In the genomic region with DNA sequence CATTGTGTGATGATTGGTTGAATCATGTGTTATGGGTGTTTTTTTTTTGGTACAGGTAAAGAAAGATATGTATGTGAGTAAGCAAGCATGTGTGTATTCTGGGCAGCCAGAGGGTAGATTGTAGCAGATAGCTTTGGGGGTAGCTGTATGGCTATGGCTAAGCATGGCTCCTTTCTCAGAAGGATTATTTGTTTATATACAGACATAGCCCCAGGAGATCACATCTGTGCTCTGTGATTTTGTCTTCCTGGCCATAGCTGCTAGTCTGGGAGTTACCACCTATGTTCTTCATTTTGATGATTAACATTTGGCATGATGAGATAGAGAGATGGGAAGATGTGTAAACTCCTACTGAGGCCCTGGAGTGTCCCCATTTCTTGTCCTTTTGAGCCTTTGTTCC, we compare ENCODE assay signal across 15 cellular contexts. TPM values are rescaled to one million over a fixed set of nuclear protein-coding genes. Genes with fewer than 3 reads are reported as not detected.
A peak's percentile ranks its signal among the peaks of the same experiment; 100 is the strongest.
DNase-seq lines count a peak whose midpoint lies in the region; ATAC-seq and TF ChIP-seq lines count a peak whose summit lies in the region.
"Had no signal": no experiment of that assay in that cellular context is flagged by ENCODE, and none has a peak within 500 bp of the region (broad histone marks: within the 10 kb centered on the region; RNA-seq: fewer than 3 reads in every experiment).

No MANE protein-coding gene starts in this region.

- H3K9me3 ChIP-seq in heart right ventricle (no peaks in the 10 kb centered on the region), PC-9 (ENCODE audit: insufficient read depth, low read depth) (no peaks in the 10 kb centered on the region)
- H3K9me3 ChIP-seq: A549, BE2C, Caco-2 had no signal

- CTCF ChIA-PET in PC-9 (lab: Charles Lee) = no interaction called here

- no peak overlapping the region for H3K4me3 ChIP-seq in heart right ventricle
- H3K4me3 ChIP-seq in PC-9 = no peak overlapping the region
- H3K4me3 ChIP-seq: A549 had no signal

- no peak overlapping the region for H3K4me2 ChIP-seq in PC-9
- H3K4me2 ChIP-seq: A549 had no signal

- H3K27me3 ChIP-seq in heart right ventricle = no peaks in the 10 kb centered on the region
- H3K27me3 ChIP-seq in foreskin keratinocyte = no peaks in the 10 kb centered on the region
- H3K27me3 ChIP-seq in PC-9 (ENCODE audit: insufficient read depth, low read depth) = no peaks in the 10 kb centered on the region
- H3K27me3 ChIP-seq: BE2C had no signal

- POLR2A ChIA-PET in PC-9 (lab: Charles Lee; ENCODE audit: unreplicated experiment) = no interaction called here

- no peaks in the 10 kb centered on the region for H3K79me2 ChIP-seq in PC-9 (ENCODE audit: low read depth)

- H2AFZ ChIP-seq in PC-9 = no peak overlapping the region

- BruUV-seq in PC-9 (replicated peaks; lab: Mats Ljungman, UMichigan) = no TSS peak

- no peak for DNase-seq in heart right ventricle
- no peak for DNase-seq in left cardiac atrium
- peak; percentile 74 for DNase-seq in NCI-H69 (lab: John Stamatoyannopoulos, UW)
- DNase-seq in foreskin keratinocyte = peak in 1 of 2 donors; percentile 29
- no peak for DNase-seq in PC-9
- DNase-seq in EL = no peak
- DNase-seq: Caco-2; CD8-positive, alpha-beta T cell; DND-41; GF-D8; GOT3; H9 had no signal

- H3F3A ChIP-seq in PC-9 (ENCODE audit: insufficient read depth, low read depth) = no peaks in the 10 kb centered on the region

- H3K9me2 ChIP-seq in PC-9 (ENCODE audit: insufficient read depth) = no peaks in the 10 kb centered on the region

- no peak for TF ChIP-seq CTCF in heart right ventricle (IDR thresholded peaks at IDR 0.05)
- TF ChIP-seq CTCF in foreskin keratinocyte (conservative IDR thresholded peaks at IDR 0.05) = no peak
- no peak for TF ChIP-seq CTCF in PC-9 (conservative IDR thresholded peaks at IDR 0.05)

- ATAC-seq in heart right ventricle (no peak), left cardiac atrium (no peak), foreskin keratinocyte (peak; percentile 18)
- ATAC-seq: A549; CD8-positive, alpha-beta T cell had no signal

- peaks cover 0 to 45% (median 6%) of the 10 kb centered on the region in 9 donors for H3K4me1 ChIP-seq in heart right ventricle
- no peaks in the 10 kb centered on the region for H3K4me1 ChIP-seq in foreskin keratinocyte
- H3K4me1 ChIP-seq in PC-9 (replicated peaks; ENCODE audit: insufficient read depth) = peaks cover 3% of the 10 kb centered on the region; the same call in 1 of the 2 replicates
- H3K4me1 ChIP-seq: A549 had no signal

- intact Hi-C loops in heart right ventricle (cut with DNase I) = loop anchor here in 2 of 10 donors (5.0 to 10.0 kb wide), 3 partner anchors 53 to 690 kb away; no protein-coding TSS in a partner anchor
- intact Hi-C loops in left cardiac atrium (cut with DNase I) = loop anchor here in 1 of 2 donors (5.0 kb wide), 1 partner anchor 53 kb away; no protein-coding TSS in a partner anchor
- intact Hi-C loops in PC-9 (cut with micrococcal nuclease; ENCODE audit: unreplicated experiment) = no loop called here

- H3K27ac ChIP-seq in heart right ventricle = peak overlapping the region in 9 of 10 donors; percentile 44 to 90 (median 82)
- H3K27ac ChIP-seq in foreskin keratinocyte = no peak overlapping the region
- H3K27ac ChIP-seq in PC-9 = no peak overlapping the region
- H3K27ac ChIP-seq: A549 had no signal

- no peaks in the 10 kb centered on the region for H4K20me1 ChIP-seq in PC-9 (ENCODE audit: insufficient read depth)

- no peaks in the 10 kb centered on the region for H3K36me3 ChIP-seq in heart right ventricle
- H3K36me3 ChIP-seq in PC-9 (ENCODE audit: low read depth) = no peaks in the 10 kb centered on the region
- H3K36me3 ChIP-seq: BE2C had no signal

RNA-seq across cellular contexts. Expression of a gene that starts 23.2 kb away (rescaled TPM):
- total RNA-seq in heart right ventricle = 10 to 100 TPM; 41.3 to 92.1 (median 62.3) TPM
- polyA plus RNA-seq in heart right ventricle = 10 to 100 TPM; 29.5 to 33.4 TPM
- 10 to 100 TPM; 38.3 to 62.5 TPM for total RNA-seq in left cardiac atrium
- total RNA-seq in foreskin keratinocyte = 1.5 and 4.2 TPM in 2 replicates
- polyA plus RNA-seq in foreskin keratinocyte = 1.4 and 2.6 TPM in 2 replicates
- total RNA-seq in PC-9 (2021) = 33.8 and 58.6 TPM in 2 replicates
- polyA plus RNA-seq: AG04450 had no signal

Comparison
In these comparisons a context has a peak if more than half of its experiments do, and no peak if none do; other contexts are left out.
1. H3K27ac ChIP-seq: peak in heart right ventricle (9 of 10); none in foreskin keratinocyte (single experiment) and PC-9 (single experiment).